17 cellular contexts compared by ENCODE assay signal in the genomic region with DNA sequence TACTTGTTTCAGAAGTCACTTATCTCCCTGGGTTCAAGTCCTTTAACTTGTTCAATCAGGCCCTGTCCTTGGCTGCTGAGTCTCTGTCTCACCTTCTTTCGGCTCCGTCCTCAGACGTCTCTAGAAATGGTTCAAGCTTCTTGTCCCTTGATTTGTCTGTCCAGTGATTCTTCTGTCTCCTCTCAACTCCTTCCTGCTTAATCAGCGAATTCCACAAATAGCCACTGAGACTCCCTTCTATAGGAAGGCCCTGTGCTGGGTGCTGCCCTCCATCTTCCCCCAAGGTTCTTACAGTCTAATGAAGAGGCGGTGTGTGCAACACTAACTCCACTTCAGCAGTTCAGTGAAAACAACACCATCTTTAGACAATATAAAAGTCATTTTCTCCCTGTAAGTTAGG. TPM values are rescaled to one million over a fixed set of nuclear protein-coding genes. Genes with fewer than 3 reads are reported as not detected.
DNase-seq lines count a peak whose midpoint lies in the region; ATAC-seq, FAIRE-seq and TF ChIP-seq lines count a peak whose summit lies in the region.
"Had no signal": no experiment of that assay in that cellular context is flagged by ENCODE, and none has a peak within 500 bp of the region (broad histone marks: within the 10 kb centered on the region; RNA-seq: fewer than 3 reads in every experiment).

No MANE protein-coding gene starts in this region.

- H3K23me2 ChIP-seq in H1 (ENCODE audit: low read depth, low read length): no peaks in the 10 kb centered on the region

- H4K20me1 ChIP-seq in IMR-90 (ENCODE audit: insufficient read depth, low read length) (0 out of 2 replicates have a peak, but pooled peaks cover 5% of the 10 kb centered on the region), H1 (replicated peaks in 1 of 2; ENCODE audit: control insufficient read depth in 1 of 2, insufficient read depth in 2 of 2, low read length in 2 of 2) (no peaks in the 10 kb centered on the region), osteoblast (ENCODE audit: insufficient read depth, low read length) (peaks cover 3% of the 10 kb centered on the region)

- H3K9ac ChIP-seq in IMR-90 (ENCODE audit: low read depth, low read length) (no peak overlapping the region), H1 (replicated peaks in 1 of 4; ENCODE audit: extremely low read depth in 1 of 4, low read depth in 3 of 4, low read length in 3 of 4) (no peak overlapping the region)

- H4K8ac ChIP-seq in IMR-90 (ENCODE audit: low read depth in 2 of 2, low read length in 2 of 2): no peak overlapping the region
- no peak overlapping the region for H4K8ac ChIP-seq in H1 (ENCODE audit: extremely low read depth, insufficient read depth, low read length)

- H3K56ac ChIP-seq in IMR-90 (ENCODE audit: extremely low read depth, insufficient read depth, low read length) (no peak overlapping the region), H1 (replicated peaks; ENCODE audit: insufficient read length, low read depth, low read length) (no peak overlapping the region)

- no peak for TF ChIP-seq RAD21 in A549 (conservative IDR thresholded peaks at IDR 0.05 in 1 of 2, IDR thresholded peaks at IDR 0.05 in 1 of 2)
- no peak for TF ChIP-seq RAD21 in IMR-90 (IDR thresholded peaks at IDR 0.05; ENCODE audit: low read length)
- no peak for TF ChIP-seq RAD21 in H1 (IDR thresholded peaks at IDR 0.05 in 1 of 2, conservative IDR thresholded peaks at IDR 0.05 in 1 of 2; ENCODE audit: low read depth in 2 of 2, low read length in 2 of 2)

- peaks cover 60% of the 10 kb centered on the region for H3K27me3 ChIP-seq in IMR-90 (ENCODE audit: control insufficient read depth, insufficient read depth, low read length)
- no peaks in the 10 kb centered on the region; a peak in 2 of 7 replicates for H3K27me3 ChIP-seq in H1 (replicated peaks in 1 of 4; ENCODE audit: control insufficient read depth in 3 of 4, extremely low read depth in 1 of 4, insufficient read depth in 3 of 4, low read length in 3 of 4)
- H3K27me3 ChIP-seq in osteoblast (ENCODE audit: insufficient read depth, low read length): peaks cover 15% of the 10 kb centered on the region

- H3K36me3 Mint-ChIP-seq in activated T-cell treated with anti-CD3 and anti-CD28 coated beads, Interleukin-2, amount 50 U/mL, for 72 hours (ENCODE audit: insufficient read depth in 2 of 2): no peaks in the 10 kb centered on the region
- H3K36me3 Mint-ChIP-seq: CD4-positive, alpha-beta memory T cell had no signal

- CTCF ChIA-PET in A549 (lab: Yijun Ruan, JAX) (interaction anchor here (0.7 to 16.8 kb wide), 14 partner anchors 11 to 274 kb away, joined by 3 to 385 read pairs (median 20); partner anchors contain the start of genes COL13A1 and FAM241B), IMR-90 (lab: Yijun Ruan, JAX) (interaction anchor here (1.2 to 1.4 kb wide), 2 partner anchors 75 to 128 kb away, joined by 3 to 4 read pairs; no protein-coding TSS in a partner anchor), H1 (lab: Charles Lee; ENCODE audit: partially characterized antibody) (interaction anchor here (0.9 to 41.0 kb wide), 7 partner anchors 14 to 157 kb away, joined by 3 to 1374 read pairs (median 578); partner anchors contain the start of gene NEUROG3)

- H2BK15ac ChIP-seq in IMR-90 (ENCODE audit: low read depth, low read length) (no peak overlapping the region), H1 (ENCODE audit: low read length) (no peak overlapping the region)

- BruUV-seq in IMR-90 (replicated peaks; lab: Mats Ljungman, UMichigan): no TSS peak

- no peak overlapping the region for H3K4me3 Mint-ChIP-seq in activated T-cell treated with anti-CD3 and anti-CD28 coated beads, Interleukin-2, amount 50 U/mL, for 72 hours
- H3K4me3 Mint-ChIP-seq: CD4-positive, alpha-beta memory T cell; H9 had no signal

- no peak overlapping the region for H2BK20ac ChIP-seq in IMR-90 (ENCODE audit: low read depth, low read length)
- H2BK20ac ChIP-seq in H1 (ENCODE audit: low read length): no peak overlapping the region

- H3K14ac ChIP-seq in IMR-90 (replicated peaks; ENCODE audit: low read depth, low read length): no peak overlapping the region
- no peak overlapping the region for H3K14ac ChIP-seq in H1 (ENCODE audit: insufficient read length)

- no peaks in the 10 kb centered on the region for H3K4me1 Mint-ChIP-seq in activated T-cell treated with anti-CD3 and anti-CD28 coated beads, Interleukin-2, amount 50 U/mL, for 72 hours (ENCODE audit: low read depth)

- H3K79me1 ChIP-seq in IMR-90 (ENCODE audit: low read depth in 1 of 2, low read length in 2 of 2) (no peaks in the 10 kb centered on the region), H1 (ENCODE audit: low read depth, low read length) (no peaks in the 10 kb centered on the region)

- intact Hi-C loops in IMR-90 (cut with micrococcal nuclease): no loop called here

- H3K4me2 ChIP-seq in A549: no peak overlapping the region
- no peak overlapping the region for H3K4me2 ChIP-seq in IMR-90 (ENCODE audit: low read depth, low read length)
- H3K4me2 ChIP-seq in H1 (ENCODE audit: insufficient read depth in 1 of 2, low read depth in 2 of 2, low read length in 2 of 2): no peak overlapping the region
- H3K4me2 ChIP-seq in osteoblast (ENCODE audit: insufficient read depth, low read length): no peak overlapping the region

- TF ChIP-seq EP300 in A549 (IDR thresholded peaks at IDR 0.05): no peak
- no peak for TF ChIP-seq EP300 in H1 (IDR thresholded peaks at IDR 0.05; ENCODE audit: borderline replicate concordance in 1 of 2, low read depth in 2 of 2, low read length in 2 of 2)

- no peak overlapping the region for H2BK12ac ChIP-seq in H1 (ENCODE audit: low read depth, low read length)

- H2BK120ac ChIP-seq in IMR-90 (ENCODE audit: low read depth, low read length) (no peak overlapping the region), H1 (replicated peaks; ENCODE audit: low read depth, low read length) (no peak overlapping the region)

- H3K4me1 ChIP-seq in A549 (no peaks in the 10 kb centered on the region), IMR-90 (ENCODE audit: control insufficient read depth, insufficient read depth, low read length) (no peaks in the 10 kb centered on the region; the same call in 1 of the 2 replicates), H1 (replicated peaks in 1 of 4; ENCODE audit: control insufficient read depth in 3 of 4, insufficient read depth in 4 of 4, low read length in 3 of 4) (peaks cover 0 to 6% (median 4%) of the 10 kb centered on the region in 4 experiments; a peak in 4 of 7 replicates), osteoblast (ENCODE audit: insufficient read depth, low read length) (no peaks in the 10 kb centered on the region)

- H4K91ac ChIP-seq in IMR-90 (ENCODE audit: insufficient read depth, low read depth, low read length) (no peak overlapping the region), H1 (replicated peaks; ENCODE audit: insufficient read length, low read length) (no peak overlapping the region)

- H3K4me3 ChIP-seq in A549: no peak overlapping the region
- no peak overlapping the region for H3K4me3 ChIP-seq in IMR-90 (ENCODE audit: insufficient read depth, low read depth, low read length)
- no peak overlapping the region for H3K4me3 ChIP-seq in H1 (ENCODE audit: extremely low read depth in 1 of 4, insufficient read depth in 2 of 4, low read depth in 3 of 4, low read length in 4 of 4)
- no peak overlapping the region for H3K4me3 ChIP-seq in osteoblast (ENCODE audit: insufficient read depth, low read length)

- DNase-seq in A549 (ENCODE audit: low read depth in 1 of 2, low spot score in 1 of 2) (no peak), IMR-90 (no peak), H1 (ENCODE audit: low read depth in 1 of 2, low spot score in 2 of 2) (no peak), osteoblast (ENCODE audit: insufficient read length, low spot score, missing footprints) (peak; percentile 67), DMS153 treated with DMSO at 0.1 percent for 48 hours (lab: John Stamatoyannopoulos, UW; ENCODE audit: unreplicated experiment) (no peak), SW480 (ENCODE audit: low spot score) (no peak)
- no peak for DNase-seq in activated T-cell treated with anti-CD3 and anti-CD28 coated beads, Interleukin-2, amount 50 U/mL, for 72 hours
- DNase-seq: ACHN; AML-193; CD4-positive, alpha-beta memory T cell; DMS153; DMS79 treated with DMSO at 0.1 percent for 48 hours; GF-D8; GOT3; H9 had no signal

- no peaks in the 10 kb centered on the region for H3K79me2 ChIP-seq in H1 (ENCODE audit: control insufficient read depth in 1 of 2, insufficient read depth in 2 of 2, low read length in 2 of 2)
- H3K79me2 ChIP-seq in osteoblast (ENCODE audit: insufficient read depth, low read length): no peaks in the 10 kb centered on the region

- POLR2A ChIA-PET in A549 (lab: Yijun Ruan, JAX): no interaction called here
- POLR2A ChIA-PET in IMR-90 (lab: Charles Lee; ENCODE audit: unreplicated experiment): no interaction called here
- POLR2A ChIA-PET in H1 (lab: Charles Lee; ENCODE audit: partially characterized antibody): interaction anchor here (1.3 kb wide), 1 partner anchor 14 kb away, joined by 3 read pairs; no protein-coding TSS in a partner anchor

- H2BK5ac ChIP-seq in IMR-90 (ENCODE audit: low read depth, low read length, poor library complexity, severe bottlenecking) (no peak overlapping the region), H1 (ENCODE audit: low read depth, low read length) (no peak overlapping the region)

- H3K9me3 ChIP-seq in A549: no peaks in the 10 kb centered on the region
- no peaks in the 10 kb centered on the region for H3K9me3 ChIP-seq in IMR-90 (ENCODE audit: control insufficient read depth, insufficient read depth, low read length)
- H3K9me3 ChIP-seq in H1 (ENCODE audit: insufficient read depth in 2 of 2, low read depth in 1 of 2, low read length in 1 of 2): no peaks in the 10 kb centered on the region
- no peaks in the 10 kb centered on the region for H3K9me3 ChIP-seq in osteoblast (ENCODE audit: low read depth, low read length)

- H2AK5ac ChIP-seq in IMR-90 (ENCODE audit: low read depth, low read length) (no peak overlapping the region), H1 (ENCODE audit: low read depth, low read length) (no peak overlapping the region)

- no peaks in the 10 kb centered on the region for H3K36me3 ChIP-seq in IMR-90 (ENCODE audit: control insufficient read depth, insufficient read depth, low read length)
- no peaks in the 10 kb centered on the region for H3K36me3 ChIP-seq in H1 (ENCODE audit: control insufficient read depth in 2 of 4, insufficient read depth in 4 of 4, low read length in 3 of 4)
- H3K36me3 ChIP-seq in osteoblast (ENCODE audit: insufficient read depth, low read length): no peaks in the 10 kb centered on the region

- no peak for ATAC-seq in A549
- ATAC-seq in IMR-90 (ENCODE audit: low read depth): no peak
- ATAC-seq in activated T-cell treated with anti-CD3 and anti-CD28 coated beads, Interleukin-2, amount 50 U/mL, for 72 hours (replicated peaks in 1 of 2): no peak
- no peak for ATAC-seq in HG02870 (IDR thresholded peaks at IDR 0.05; ENCODE audit: unreplicated experiment)

- TF ChIP-seq CTCF in A549 (IDR thresholded peaks at IDR 0.05) (no peak), IMR-90 (conservative IDR thresholded peaks at IDR 0.05; ENCODE audit: low read depth, low read length) (no peak), H1 (IDR thresholded peaks at IDR 0.05; ENCODE audit: control extremely low read depth in 1 of 3, insufficient read depth in 1 of 3, low read depth in 1 of 3, low read length in 3 of 3) (no peak), osteoblast (IDR thresholded peaks at IDR 0.05; ENCODE audit: extremely low read depth, low read depth, low read length) (no peak)

- H3K9me3 Mint-ChIP-seq in activated T-cell treated with anti-CD3 and anti-CD28 coated beads, Interleukin-2, amount 50 U/mL, for 72 hours: no peaks in the 10 kb centered on the region
- H3K9me3 Mint-ChIP-seq: CD4-positive, alpha-beta memory T cell; H9 had no signal

- H3K23ac ChIP-seq in IMR-90 (ENCODE audit: low read depth, low read length) (no peak overlapping the region), H1 (ENCODE audit: insufficient read length) (no peak overlapping the region)

- H3K18ac ChIP-seq in IMR-90 (ENCODE audit: low read depth, low read length) (no peak overlapping the region), H1 (ENCODE audit: extremely low read depth, low read length) (no peak overlapping the region)

- H2AFZ ChIP-seq in IMR-90 (replicated peaks; ENCODE audit: low read length, poor library complexity) (no peak overlapping the region), H1 (ENCODE audit: low read length) (no peak overlapping the region), osteoblast (ENCODE audit: low read length) (no peak overlapping the region)

- H3K4ac ChIP-seq in IMR-90 (ENCODE audit: low read depth, low read length): no peak overlapping the region
- no peak overlapping the region for H3K4ac ChIP-seq in H1 (replicated peaks; ENCODE audit: insufficient read length, low read depth, low read length)

- no peak overlapping the region for H3K27ac ChIP-seq in A549
- H3K27ac ChIP-seq in IMR-90 (ENCODE audit: insufficient read depth, low read length): no peak overlapping the region
- H3K27ac ChIP-seq in H1 (ENCODE audit: low read depth, low read length): no peak overlapping the region
- no peak overlapping the region for H3K27ac ChIP-seq in osteoblast (ENCODE audit: low read depth, low read length)
- H3K27ac ChIP-seq: C4-2B had no signal

- H2AK9ac ChIP-seq in IMR-90 (replicated peaks; ENCODE audit: low read depth, low read length, poor library complexity): no peak overlapping the region

- no peak overlapping the region for H3K27ac Mint-ChIP-seq in activated T-cell treated with anti-CD3 and anti-CD28 coated beads, Interleukin-2, amount 50 U/mL, for 72 hours
- H3K27ac Mint-ChIP-seq: H9 had no signal

- TF ChIP-seq POLR2A in A549 (IDR thresholded peaks at IDR 0.05; ENCODE audit: low read length): no peak
- TF ChIP-seq POLR2A in IMR-90 (IDR thresholded peaks at IDR 0.05; ENCODE audit: low read depth, low read length): no peak
- TF ChIP-seq POLR2A in H1 (IDR thresholded peaks at IDR 0.05; ENCODE audit: control extremely low read depth in 1 of 2, low read depth in 2 of 2, low read length in 2 of 2): no peak

- in situ Hi-C loops in IMR-90 (cut with MboI; ENCODE audit: low sequenced_read_pairs): loop anchor here (5.0 to 10.0 kb wide), 3 partner anchors 75 to 270 kb away; partner anchors contain the start of gene COL13A1

- FAIRE-seq in A549 (lab: Jason Lieb, UNC) (no peak), H1 (lab: Jason Lieb, UNC) (no peak)

- H4K5ac ChIP-seq in IMR-90 (ENCODE audit: low read depth, low read length) (no peak overlapping the region), H1 (ENCODE audit: insufficient read length, low read depth, low read length) (no peak overlapping the region)

- H3K9me1 ChIP-seq in IMR-90 (ENCODE audit: insufficient read depth, low read length): no peaks in the 10 kb centered on the region

- WGBS in A549 (ENCODE audit: missing lambda C conversion rate): 63% methylated on average over 5 of the region's 5 CpGs
- WGBS in IMR-90 (ENCODE audit: extremely low coverage in 2 of 2, insufficient read length in 1 of 2), 2 experiments: 73% methylated on average over 3 of the region's 5 CpGs; no CpG with 5 or more reads in 1 of the 2 experiments
- 82% methylated on average over 5 of the region's 5 CpGs; no CpG with 5 or more reads in 1 of the 2 experiments for WGBS in H1 (ENCODE audit: extremely low coverage in 1 of 2, insufficient coverage in 1 of 2, insufficient read length in 1 of 2, insufficient replicate concordance in 2 of 2, low coverage in 1 of 2, low lambda C conversion rate in 2 of 2, missing lambda C conversion rate in 1 of 2), 2 experiments

- dilution Hi-C loops in IMR-90 (cut with HindIII; ENCODE audit: low sequenced_read_pairs, unreplicated experiment): no loop called here

- H3K27me3 Mint-ChIP-seq in activated T-cell treated with anti-CD3 and anti-CD28 coated beads, Interleukin-2, amount 50 U/mL, for 72 hours (ENCODE audit: low read depth): no peaks in the 10 kb centered on the region

RNA-seq across cellular contexts. Expression of gene FAM241B, which starts 12.7 kb away (rescaled TPM):
- polyA plus RNA-seq in A549 (2011; rRNA removed): 17.8 and 22.8 TPM in 2 replicates
- polyA plus RNA-seq in A549 (2012; cell fraction: cytosol; rRNA removed): 31.6 and 32.0 TPM in 2 replicates
- polyA plus RNA-seq in A549 (2012; cell fraction: nucleus; rRNA removed): 25.5 and 30.3 TPM in 2 replicates
- 22.0 to 24.5 TPM (median 23.8 TPM) in 3 replicates for polyA plus RNA-seq in A549 (2017; fragmentation: RNase III; extraction: RNeasy Plus Mini Kit Qiagen cat#74134 plus additional on column Dnase treatment)
- 7.5 and 7.7 TPM in 2 replicates for polyA minus RNA-seq in A549 (2011; rRNA and poly(A)+ RNA removed)
- total RNA-seq in IMR-90 (2012; rRNA removed): 0.18 and 0.28 TPM in 2 replicates
- 1.2 and 1.4 TPM in 2 replicates for polyA plus RNA-seq in IMR-90 (2012; rRNA removed)
- polyA plus RNA-seq in IMR-90 (2012; cell fraction: cytosol; rRNA removed): 0.79 and 1.4 TPM in 2 replicates
- polyA plus RNA-seq in IMR-90 (2012; cell fraction: nucleus; rRNA removed; ENCODE audit: low replicate concordance): 0.96 and 1.1 TPM in 2 replicates
- total RNA-seq in H1 (2021; fragmentation: NEBNext Ultra II Directional; extraction: Animal tissue kit (Norgen Biotek cat#: 25700)): 18.6 and 19.3 TPM in 2 replicates
- 29.2 and 30.1 TPM in 2 replicates for polyA plus RNA-seq in H1 (2011; rRNA removed)
- polyA plus RNA-seq in H1 (2011; cell fraction: cytosol; rRNA removed): 33.7 TPM
- polyA plus RNA-seq in H1 (2011; cell fraction: nucleus; rRNA removed): 23.0 TPM
- polyA plus RNA-seq in H1 (2012, experiment 1 of 2): 24.7 to 33.7 TPM (median 28.7 TPM) in 4 replicates
- polyA plus RNA-seq in H1 (2012, experiment 2 of 2): 21.4 TPM
- 18.9 TPM for polyA plus RNA-seq in H1 (2013, experiment 1 of 2)
- polyA plus RNA-seq in H1 (2013, experiment 2 of 2): 20.3 TPM
- 9.3 and 11.0 TPM in 2 replicates for polyA minus RNA-seq in H1 (2011; rRNA and poly(A)+ RNA removed)
- 8.7 TPM for polyA minus RNA-seq in H1 (2011; cell fraction: cytosol; rRNA and poly(A)+ RNA removed)
- 14.9 TPM for polyA minus RNA-seq in H1 (2011; cell fraction: nucleus; rRNA and poly(A)+ RNA removed)
- total RNA-seq in osteoblast: 0.36 TPM in 1 of 2 replicates, not detected in the other
- total RNA-seq in activated T-cell treated with anti-CD3 and anti-CD28 coated beads, Interleukin-2, amount 50 U/mL, for 72 hours: 10 to 100 TPM; 10.9 to 11.8 TPM

Comparison
In these comparisons a context has a peak if more than half of its experiments do, and no peak if none do; other contexts are left out.
1. Of the 18 proteins assayed by ChIP-seq in both H1 and A549: peak only in H1: none; only in A549: none; in both: MAFK; in neither: 17.